25 cellular contexts compared by ENCODE assay signal in genomic region chr15:92021765-92022164, GRCh38.
DNase-seq lines count a peak whose midpoint lies in the region; ATAC-seq and TF ChIP-seq lines count a peak whose summit lies in the region.
"Had no signal": no experiment of that assay in that cellular context is flagged by ENCODE, and none has a peak within 500 bp of the region (broad histone marks: within the 10 kb centered on the region; RNA-seq: fewer than 3 reads in every experiment).

No MANE protein-coding gene starts in this region.

- 79 to 80% (median 80%) methylated on average over 6 of the region's 6 CpGs for WGBS in ovary, 3 donors

- DNase-seq in CD4-positive, CD25-positive, alpha-beta regulatory T cell, result no peak
- no peak for DNase-seq in ascending aorta (ENCODE audit: low spot score in 2 of 2)
- no peak for DNase-seq in natural killer cell
- no peak for DNase-seq in ovary
- DNase-seq: activated CD4-positive, alpha-beta T cell treated with anti-CD3 and anti-CD28 coated beads, Interleukin-2, amount 10 ng/mL, durations not matched to agents 24 days and 14 days; activated T-cell treated with anti-CD3 and anti-CD28 coated beads, Interleukin-2, amount 50 U/mL, for 4 hours; body of pancreas; Calu3; DMS79 treated with DMSO at 0.1 percent for 48 hours; effector CD4-positive, alpha-beta T cell; NCI-H1105 treated with DMSO at 0.1 percent for 48 hours; NCI-H2081 treated with DMSO at 0.1 percent for 48 hours; NCI-H446 treated with DMSO at 0.1 percent for 48 hours; nephron progenitor cell; pancreas; retina; SHP77 treated with DMSO at 0.1 percent for 48 hours; stimulated activated CD4-positive, alpha-beta T cell treated with anti-CD3 and anti-CD28 coated beads, Interleukin-2, amount 100 ng/mL, for 48 hours; upper lobe of right lung; WERI-Rb-1 had no signal

- no peak for ATAC-seq in CD4-positive, CD25-positive, alpha-beta regulatory T cell (ENCODE audit: low read depth in 2 of 2)
- ATAC-seq in HG03175 (IDR thresholded peaks at IDR 0.05; ENCODE audit: unreplicated experiment) (peak; percentile 60), natural killer cell (peak in 2 of 3 donors; percentile 61 to 81), HG03159 (IDR thresholded peaks at IDR 0.05; ENCODE audit: unreplicated experiment) (no peak), HG02588 (IDR thresholded peaks at IDR 0.05; ENCODE audit: unreplicated experiment) (no peak)
- ATAC-seq: activated T-cell treated with anti-CD3 and anti-CD28 coated beads, Interleukin-2, amount 50 U/mL, for 4 hours; body of pancreas; Panc1; pancreas; upper lobe of right lung had no signal

- H3K4me3 ChIP-seq in CD4-positive, CD25-positive, alpha-beta regulatory T cell (ENCODE audit: low read depth, low read length), result no peak overlapping the region
- H3K4me3 ChIP-seq in ascending aorta (no peak overlapping the region), ovary (no peak overlapping the region)
- H3K4me3 ChIP-seq: body of pancreas, lung, pancreas, upper lobe of right lung had no signal

- no peaks in the 10 kb centered on the region for H3K9me3 ChIP-seq in CD4-positive, CD25-positive, alpha-beta regulatory T cell (ENCODE audit: control insufficient read depth in 2 of 2, low read length in 2 of 2)
- H3K9me3 ChIP-seq in ascending aorta, result no peaks in the 10 kb centered on the region
- no peaks in the 10 kb centered on the region for H3K9me3 ChIP-seq in ovary
- H3K9me3 ChIP-seq: body of pancreas, pancreas, upper lobe of right lung had no signal

- no peaks in the 10 kb centered on the region for H3K27me3 ChIP-seq in CD4-positive, CD25-positive, alpha-beta regulatory T cell (ENCODE audit: control insufficient read depth, insufficient read depth, low read length)
- no peaks in the 10 kb centered on the region for H3K27me3 ChIP-seq in ascending aorta
- H3K27me3 ChIP-seq in ovary, result no peaks in the 10 kb centered on the region
- H3K27me3 ChIP-seq: body of pancreas, pancreas, upper lobe of right lung had no signal

- peak overlapping the region in 2 of 3 donors; percentile 21 to 27 for H3K27ac Mint-ChIP-seq in CD4-positive, CD25-positive, alpha-beta regulatory T cell
- H3K27ac Mint-ChIP-seq in natural killer cell, result peak overlapping the region in 1 of 2 donors; percentile 25
- H3K27ac Mint-ChIP-seq: activated CD4-positive, alpha-beta T cell treated with anti-CD3 and anti-CD28 coated beads, Interleukin-2, amount 10 ng/mL, durations not matched to agents 24 days and 14 days; nephron progenitor cell had no signal

- no peak overlapping the region for H3K27ac ChIP-seq in CD4-positive, CD25-positive, alpha-beta regulatory T cell (ENCODE audit: insufficient read depth, low read length, poor library complexity, severe bottlenecking)
- H3K27ac ChIP-seq in ascending aorta (peak overlapping the region; percentile 37 to 62), ovary (no peak overlapping the region)
- H3K27ac ChIP-seq: body of pancreas, pancreas, upper lobe of right lung, WERI-Rb-1 had no signal

- TF ChIP-seq POLR2A in ovary (IDR thresholded peaks at IDR 0.05), result no peak

- no peaks in the 10 kb centered on the region for H3K4me1 ChIP-seq in CD4-positive, CD25-positive, alpha-beta regulatory T cell (ENCODE audit: control insufficient read depth, insufficient read depth, low read length, poor library complexity, severe bottlenecking)
- H3K4me1 ChIP-seq in ascending aorta, result peaks cover 10 to 41% of the 10 kb centered on the region in 2 donors
- peaks cover 6% of the 10 kb centered on the region for H3K4me1 ChIP-seq in ovary (ENCODE audit: insufficient read depth)
- H3K4me1 ChIP-seq: body of pancreas, pancreas had no signal

- H3K36me3 Mint-ChIP-seq in CD4-positive, CD25-positive, alpha-beta regulatory T cell, result peaks cover 7% of the 10 kb centered on the region
- no peaks in the 10 kb centered on the region for H3K36me3 Mint-ChIP-seq in natural killer cell

- intact Hi-C loops in ascending aorta (cut with DNase I) (no loop called here), natural killer cell (cut with micrococcal nuclease) (no loop called here), ovary (cut with DNase I) (no loop called here)

- peaks cover 2% of the 10 kb centered on the region for H3K36me3 ChIP-seq in CD4-positive, CD25-positive, alpha-beta regulatory T cell (ENCODE audit: control insufficient read depth, insufficient read depth, low read length)
- no peaks in the 10 kb centered on the region for H3K36me3 ChIP-seq in ascending aorta
- H3K36me3 ChIP-seq in ovary, result no peaks in the 10 kb centered on the region
- H3K36me3 ChIP-seq: pancreas, upper lobe of right lung, WERI-Rb-1 had no signal

- peaks cover 12 to 52% (median 25%) of the 10 kb centered on the region in 4 donors for H3K4me1 Mint-ChIP-seq in CD4-positive, CD25-positive, alpha-beta regulatory T cell
- peaks cover 67 to 72% of the 10 kb centered on the region in 2 donors for H3K4me1 Mint-ChIP-seq in natural killer cell

- no peak for TF ChIP-seq EP300 in ovary (IDR thresholded peaks at IDR 0.05)

- H3K4me3 Mint-ChIP-seq in CD4-positive, CD25-positive, alpha-beta regulatory T cell, result no peak overlapping the region
- H3K4me3 Mint-ChIP-seq in natural killer cell, result no peak overlapping the region
- H3K4me3 Mint-ChIP-seq: activated CD4-positive, alpha-beta T cell treated with anti-CD3 and anti-CD28 coated beads, Interleukin-2, amount 10 ng/mL, durations not matched to agents 24 days and 14 days; activated T-cell treated with anti-CD3 and anti-CD28 coated beads, Interleukin-2, amount 50 U/mL, for 4 hours; nephron progenitor cell had no signal

- no peaks in the 10 kb centered on the region for H3K27me3 Mint-ChIP-seq in CD4-positive, CD25-positive, alpha-beta regulatory T cell
- H3K27me3 Mint-ChIP-seq in natural killer cell (ENCODE audit: low read depth in 2 of 2), result no peaks in the 10 kb centered on the region
- H3K27me3 Mint-ChIP-seq: activated CD4-positive, alpha-beta T cell treated with anti-CD3 and anti-CD28 coated beads, Interleukin-2, amount 10 ng/mL, durations not matched to agents 24 days and 14 days had no signal

- TF ChIP-seq CTCF in ascending aorta (IDR thresholded peaks at IDR 0.05) (no peak), natural killer cell (IDR thresholded peaks at IDR 0.05) (no peak), ovary (IDR thresholded peaks at IDR 0.05) (no peak)

- H3K9me3 Mint-ChIP-seq in CD4-positive, CD25-positive, alpha-beta regulatory T cell, result no peaks in the 10 kb centered on the region
- no peaks in the 10 kb centered on the region for H3K9me3 Mint-ChIP-seq in natural killer cell
- H3K9me3 Mint-ChIP-seq: activated CD4-positive, alpha-beta T cell treated with anti-CD3 and anti-CD28 coated beads, Interleukin-2, amount 10 ng/mL, durations not matched to agents 24 days and 14 days; activated T-cell treated with anti-CD3 and anti-CD28 coated beads, Interleukin-2, amount 50 U/mL, for 4 hours; nephron progenitor cell had no signal

Comparison
In these comparisons a context has a peak if more than half of its experiments do, and no peak if none do; other contexts are left out.
1. ATAC-seq: peak in HG03175 (single experiment) and natural killer cell (2 of 3); none in CD4-positive, CD25-positive, alpha-beta regulatory T cell (0 of 2), HG03159 (single experiment) and HG02588 (single experiment).
2. H3K27ac ChIP-seq: peak in ascending aorta (2 of 2); none in CD4-positive, CD25-positive, alpha-beta regulatory T cell (single experiment) and ovary (0 of 2).